Comparison of ENCODE assay signal across 1 cellular context in genomic region chr12:26031814-26032213, GRCh38.
TF ChIP-seq lines count a peak whose summit lies in the region.

No MANE protein-coding gene starts in this region.

TF ChIP-seq in IMR-90, 13 proteins besides CTCF, POLR2A, EP300 and RAD21:
- TF ChIP-seq CEBPB (IDR thresholded peaks at IDR 0.05; ENCODE audit: low read depth, low read length) (no peak), SMC3 (IDR thresholded peaks at IDR 0.05; ENCODE audit: low read depth, low read length) (no peak), FOS (IDR thresholded peaks at IDR 0.05; ENCODE audit: low read depth, low read length) (no peak), ELK1 (IDR thresholded peaks at IDR 0.05; ENCODE audit: borderline replicate concordance, low read depth, low read length) (no peak), NFE2L2 (IDR thresholded peaks at IDR 0.05; ENCODE audit: low read depth, low read length) (no peak), MAFK (IDR thresholded peaks at IDR 0.05; ENCODE audit: low read depth, low read length) (no peak), BHLHE40 (IDR thresholded peaks at IDR 0.05; ENCODE audit: low read depth, low read length) (no peak), RFX5 (IDR thresholded peaks at IDR 0.05; ENCODE audit: low read depth, low read length) (no peak), MAZ (IDR thresholded peaks at IDR 0.05; ENCODE audit: borderline replicate concordance, low read depth, low read length) (no peak)
